ENCODE assay signal across 11 cellular contexts in the genomic region with DNA sequence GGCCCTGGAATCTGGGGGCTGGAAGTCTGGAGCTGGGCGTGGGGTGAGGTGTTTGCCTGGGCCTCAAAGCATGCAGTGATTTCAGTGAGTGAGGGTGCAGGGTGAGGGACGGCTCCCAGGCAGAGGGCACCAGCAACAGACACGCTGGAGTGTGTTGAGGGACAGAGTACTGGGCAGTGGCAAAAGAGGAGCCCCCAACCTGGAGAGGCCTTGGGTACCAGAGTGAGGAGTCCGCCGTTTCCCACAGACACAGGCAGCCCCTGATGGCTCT. TPM values are rescaled to one million over a fixed set of nuclear protein-coding genes. Genes with fewer than 3 reads are reported as not detected.
DNase-seq lines count a peak whose midpoint lies in the region; ATAC-seq lines count a peak whose summit lies in the region.
"Had no signal": no experiment of that assay in that cellular context is flagged by ENCODE, and none has a peak within 500 bp of the region (broad histone marks: within the 10 kb centered on the region; RNA-seq: fewer than 3 reads in every experiment).

No MANE protein-coding gene starts in this region.

- H3K4me3 Mint-ChIP-seq in activated CD8-positive, alpha-beta memory T cell treated with anti-CD3 and anti-CD28 coated beads, Interleukin-2, amount 10 ng/mL, durations not matched to agents 7 days and 5 days, result no peak overlapping the region
- peak overlapping the region; percentile 46 for H3K4me3 Mint-ChIP-seq in activated CD4-positive, alpha-beta memory T cell treated with anti-CD3 and anti-CD28 coated beads for 36 hours
- H3K4me3 Mint-ChIP-seq in stimulated activated effector memory CD8-positive, alpha-beta T cell treated with anti-CD3 and anti-CD28 coated beads, Interleukin-12 subunit alpha, Interleukin-12 subunit beta, amount 100 ng/mL, for 72 hours, result peak overlapping the region; percentile 65

- H3K4me1 Mint-ChIP-seq in activated CD8-positive, alpha-beta memory T cell treated with anti-CD3 and anti-CD28 coated beads, Interleukin-2, amount 10 ng/mL, durations not matched to agents 7 days and 5 days, result peaks cover 26% of the 10 kb centered on the region
- H3K4me1 Mint-ChIP-seq in activated CD4-positive, alpha-beta memory T cell treated with anti-CD3 and anti-CD28 coated beads for 36 hours (ENCODE audit: low read depth), result peaks cover 32% of the 10 kb centered on the region
- peaks cover 42% of the 10 kb centered on the region for H3K4me1 Mint-ChIP-seq in stimulated activated effector memory CD8-positive, alpha-beta T cell treated with anti-CD3 and anti-CD28 coated beads, Interleukin-12 subunit alpha, Interleukin-12 subunit beta, amount 100 ng/mL, for 72 hours

- peak overlapping the region; percentile 93 for H3K27ac Mint-ChIP-seq in activated CD8-positive, alpha-beta memory T cell treated with anti-CD3 and anti-CD28 coated beads, Interleukin-2, amount 10 ng/mL, durations not matched to agents 7 days and 5 days
- peak overlapping the region; percentile 74 for H3K27ac Mint-ChIP-seq in activated CD4-positive, alpha-beta memory T cell treated with anti-CD3 and anti-CD28 coated beads for 36 hours
- peak overlapping the region; percentile 95 for H3K27ac Mint-ChIP-seq in stimulated activated effector memory CD8-positive, alpha-beta T cell treated with anti-CD3 and anti-CD28 coated beads, Interleukin-12 subunit alpha, Interleukin-12 subunit beta, amount 100 ng/mL, for 72 hours

- intact Hi-C loops in activated CD4-positive, alpha-beta memory T cell treated with anti-CD3 and anti-CD28 coated beads for 36 hours (cut with micrococcal nuclease), result no loop called here
- intact Hi-C loops in left colon (cut with DNase I, micrococcal nuclease), result no loop called here

- H3K36me3 Mint-ChIP-seq in activated CD8-positive, alpha-beta memory T cell treated with anti-CD3 and anti-CD28 coated beads, Interleukin-2, amount 10 ng/mL, durations not matched to agents 7 days and 5 days, result no peaks in the 10 kb centered on the region
- H3K36me3 Mint-ChIP-seq in activated CD4-positive, alpha-beta memory T cell treated with anti-CD3 and anti-CD28 coated beads for 36 hours, result no peaks in the 10 kb centered on the region
- H3K36me3 Mint-ChIP-seq in stimulated activated effector memory CD8-positive, alpha-beta T cell treated with anti-CD3 and anti-CD28 coated beads, Interleukin-12 subunit alpha, Interleukin-12 subunit beta, amount 100 ng/mL, for 72 hours, result no peaks in the 10 kb centered on the region
- H3K36me3 Mint-ChIP-seq: IgD-negative memory B cell had no signal

- DNase-seq in activated CD8-positive, alpha-beta memory T cell treated with anti-CD3 and anti-CD28 coated beads, Interleukin-2, amount 10 ng/mL, durations not matched to agents 7 days and 5 days, result no peak
- DNase-seq in activated CD8-positive, alpha-beta memory T cell treated with anti-CD3 and anti-CD28 coated beads for 24 hours, result no peak
- no peak for DNase-seq in activated CD4-positive, alpha-beta memory T cell treated with anti-CD3 and anti-CD28 coated beads for 36 hours
- DNase-seq in left colon, result no peak
- DNase-seq in stimulated activated effector memory CD8-positive, alpha-beta T cell treated with anti-CD3 and anti-CD28 coated beads, Interleukin-12 subunit alpha, Interleukin-12 subunit beta, amount 100 ng/mL, for 72 hours (ENCODE audit: low spot score in 2 of 2), result no peak
- DNase-seq in occipital lobe (lab: John Stamatoyannopoulos, UW), result no peak
- no peak for DNase-seq in foreskin melanocyte
- no peak for DNase-seq in NCI-H524 treated with DMSO at 0.1 percent for 48 hours (lab: John Stamatoyannopoulos, UW)
- DNase-seq: NCI-H446 treated with DMSO at 0.1 percent for 48 hours had no signal

- no peak for ATAC-seq in activated CD8-positive, alpha-beta memory T cell treated with anti-CD3 and anti-CD28 coated beads, Interleukin-2, amount 10 ng/mL, durations not matched to agents 7 days and 5 days
- ATAC-seq in left colon, result peak; percentile 2
- no peak for ATAC-seq in stimulated activated effector memory CD8-positive, alpha-beta T cell treated with anti-CD3 and anti-CD28 coated beads, Interleukin-12 subunit alpha, Interleukin-12 subunit beta, amount 100 ng/mL, for 72 hours
- ATAC-seq: sciatic nerve had no signal

- CTCF ChIA-PET in activated CD8-positive, alpha-beta memory T cell treated with anti-CD3 and anti-CD28 coated beads, Interleukin-2, amount 10 ng/mL, durations not matched to agents 7 days and 5 days (lab: Charles Lee), result interaction anchor here (2.8 to 4.1 kb wide), 2 partner anchors 10 to 187 kb away, joined by 8 to 52 read pairs; a partner anchor contains a TSS
- CTCF ChIA-PET in activated CD4-positive, alpha-beta memory T cell treated with anti-CD3 and anti-CD28 coated beads for 36 hours (lab: Charles Lee), result interaction anchor here (1.4 to 3.9 kb wide), 3 partner anchors 9 to 187 kb away, joined by 4 to 57 read pairs (median 7); a partner anchor contains a TSS

- peaks cover 3% of the 10 kb centered on the region for H3K9me3 Mint-ChIP-seq in activated CD8-positive, alpha-beta memory T cell treated with anti-CD3 and anti-CD28 coated beads, Interleukin-2, amount 10 ng/mL, durations not matched to agents 7 days and 5 days (ENCODE audit: low read depth)
- no peaks in the 10 kb centered on the region for H3K9me3 Mint-ChIP-seq in activated CD4-positive, alpha-beta memory T cell treated with anti-CD3 and anti-CD28 coated beads for 36 hours
- H3K9me3 Mint-ChIP-seq in stimulated activated effector memory CD8-positive, alpha-beta T cell treated with anti-CD3 and anti-CD28 coated beads, Interleukin-12 subunit alpha, Interleukin-12 subunit beta, amount 100 ng/mL, for 72 hours, result no peaks in the 10 kb centered on the region
- H3K9me3 Mint-ChIP-seq: IgD-negative memory B cell had no signal

- no peaks in the 10 kb centered on the region for H3K27me3 Mint-ChIP-seq in activated CD8-positive, alpha-beta memory T cell treated with anti-CD3 and anti-CD28 coated beads, Interleukin-2, amount 10 ng/mL, durations not matched to agents 7 days and 5 days
- H3K27me3 Mint-ChIP-seq in activated CD4-positive, alpha-beta memory T cell treated with anti-CD3 and anti-CD28 coated beads for 36 hours, result no peaks in the 10 kb centered on the region

- POLR2A ChIA-PET in activated CD4-positive, alpha-beta memory T cell treated with anti-CD3 and anti-CD28 coated beads for 36 hours (lab: Charles Lee), result interaction anchor here (0.8 to 2.4 kb wide), 3 partner anchors 9 to 12 kb away, joined by 4 to 12 read pairs (median 7); a partner anchor contains a TSS

RNA-seq across cellular contexts. Expression of a gene that starts 12.0 kb away (rescaled TPM):
- 10 to 100 TPM; 32.6 to 44.9 TPM for total RNA-seq in activated CD8-positive, alpha-beta memory T cell treated with anti-CD3 and anti-CD28 coated beads, Interleukin-2, amount 10 ng/mL, durations not matched to agents 7 days and 5 days
- total RNA-seq in activated CD4-positive, alpha-beta memory T cell treated with anti-CD3 and anti-CD28 coated beads for 36 hours, result 10 to 100 TPM; 33.2 to 34.9 TPM
- total RNA-seq in left colon, result 10 to 100 TPM; 40.7 to 45.2 TPM
- total RNA-seq in occipital lobe, result 4.5 TPM

RNA-seq across cellular contexts. Expression of a gene that starts 12.4 kb away (rescaled TPM):
- 10 to 100 TPM; 53.3 to 59.7 TPM for total RNA-seq in activated CD8-positive, alpha-beta memory T cell treated with anti-CD3 and anti-CD28 coated beads, Interleukin-2, amount 10 ng/mL, durations not matched to agents 7 days and 5 days
- 10 to 100 TPM; 54.4 to 55.0 TPM for total RNA-seq in activated CD4-positive, alpha-beta memory T cell treated with anti-CD3 and anti-CD28 coated beads for 36 hours
- total RNA-seq in left colon (10 to 100 TPM; 35.4 to 39.9 TPM), occipital lobe (42.0 TPM)
